Comparison of ENCODE assay signal across 15 cellular contexts in the genomic region with DNA sequence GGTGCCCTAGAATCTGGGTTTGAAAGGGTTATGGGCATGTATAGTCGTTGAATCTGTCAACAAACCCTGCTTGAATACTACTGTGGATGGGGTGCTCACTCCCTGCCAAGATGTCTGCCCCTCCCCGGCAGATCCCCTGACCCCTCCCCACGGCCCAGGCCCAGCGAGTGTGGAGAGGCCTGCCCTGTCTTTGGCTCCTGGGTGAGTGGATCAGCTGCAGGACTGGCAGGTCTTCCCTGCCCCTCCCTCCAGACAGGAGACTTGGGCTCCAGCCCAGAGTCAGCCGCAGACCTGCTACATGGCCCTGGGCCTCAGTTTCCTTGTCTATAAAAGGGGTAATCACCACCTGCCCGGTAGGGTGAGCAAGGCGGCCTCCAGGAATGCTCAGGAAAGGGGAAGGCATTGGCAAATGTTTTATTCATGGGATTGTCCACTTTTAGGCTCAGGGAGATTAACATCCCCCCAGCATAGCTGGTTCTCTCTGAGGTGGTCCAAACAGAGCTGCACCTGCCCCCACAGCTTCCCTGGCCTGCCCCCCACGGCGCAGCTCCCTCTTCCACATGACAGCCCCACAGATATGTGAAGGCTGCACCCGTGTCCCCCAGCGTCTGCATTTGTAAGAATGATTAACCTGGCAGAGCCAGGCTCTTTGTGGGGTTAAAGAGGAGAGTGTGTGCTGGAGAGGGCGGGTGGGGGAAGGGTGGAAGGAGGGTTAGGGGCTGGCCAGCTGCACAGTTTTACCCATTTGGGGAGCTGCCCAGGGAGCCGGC. TPM values are rescaled to one million over a fixed set of nuclear protein-coding genes. Genes with fewer than 3 reads are reported as not detected.
DNase-seq lines count a peak whose midpoint lies in the region; ATAC-seq and TF ChIP-seq lines count a peak whose summit lies in the region.
"Had no signal": no experiment of that assay in that cellular context is flagged by ENCODE, and none has a peak within 500 bp of the region (broad histone marks: within the 10 kb centered on the region; RNA-seq: fewer than 3 reads in every experiment).

No MANE protein-coding gene starts in this region.

- H3K79me2 ChIP-seq in osteoblast (ENCODE audit: insufficient read depth, low read length), result no peaks in the 10 kb centered on the region

- H3K36me3 Mint-ChIP-seq in activated CD4-positive, alpha-beta T cell treated with anti-CD3 and anti-CD28 coated beads, Interleukin-2, amount 10 ng/mL, durations not matched to agents 24 days and 14 days (ENCODE audit: low read depth), result peaks cover 1% of the 10 kb centered on the region
- H3K36me3 Mint-ChIP-seq in immature natural killer cell, result peaks cover 0 to 5% (median 0%) of the 10 kb centered on the region in 3 donors
- H3K36me3 Mint-ChIP-seq: naive B cell had no signal

- no peak overlapping the region for H3K4me3 ChIP-seq in osteoblast (ENCODE audit: insufficient read depth, low read length)
- H3K4me3 ChIP-seq: K562 had no signal

- H3K36me3 ChIP-seq in osteoblast (ENCODE audit: insufficient read depth, low read length), result no peaks in the 10 kb centered on the region

- H2AFZ ChIP-seq in osteoblast (ENCODE audit: low read length), result no peak overlapping the region

- no peaks in the 10 kb centered on the region for H3K27me3 Mint-ChIP-seq in activated CD4-positive, alpha-beta T cell treated with anti-CD3 and anti-CD28 coated beads, Interleukin-2, amount 10 ng/mL, durations not matched to agents 24 days and 14 days
- H3K27me3 Mint-ChIP-seq in immature natural killer cell (ENCODE audit: low read depth in 3 of 3), result peaks cover 0 to 3% (median 1%) of the 10 kb centered on the region in 3 donors
- H3K27me3 Mint-ChIP-seq: stimulated activated naive CD8-positive, alpha-beta T cell treated with anti-CD3 and anti-CD28 coated beads, Interleukin-15, Interleukin-2, amounts not matched to agents 100 ng/mL and 50 ng/mL, for 24 hours had no signal

- no peak for TF ChIP-seq CTCF in osteoblast (IDR thresholded peaks at IDR 0.05; ENCODE audit: extremely low read depth, low read depth, low read length)

- H3K4me1 Mint-ChIP-seq in activated CD4-positive, alpha-beta T cell treated with anti-CD3 and anti-CD28 coated beads, Interleukin-2, amount 10 ng/mL, durations not matched to agents 24 days and 14 days, result peaks cover 24% of the 10 kb centered on the region
- peaks cover 33 to 37% of the 10 kb centered on the region in 2 donors for H3K4me1 Mint-ChIP-seq in immature natural killer cell

- no peaks in the 10 kb centered on the region for H3K9me3 Mint-ChIP-seq in activated CD4-positive, alpha-beta T cell treated with anti-CD3 and anti-CD28 coated beads, Interleukin-2, amount 10 ng/mL, durations not matched to agents 24 days and 14 days
- H3K9me3 Mint-ChIP-seq in immature natural killer cell, result no peaks in the 10 kb centered on the region
- H3K9me3 Mint-ChIP-seq: naive B cell; stimulated activated naive CD8-positive, alpha-beta T cell treated with anti-CD3 and anti-CD28 coated beads, Interleukin-15, Interleukin-2, amounts not matched to agents 100 ng/mL and 50 ng/mL, for 24 hours had no signal

- H4K20me1 ChIP-seq in osteoblast (ENCODE audit: insufficient read depth, low read length), result no peaks in the 10 kb centered on the region

- H3K27me3 ChIP-seq in osteoblast (ENCODE audit: insufficient read depth, low read length), result no peaks in the 10 kb centered on the region

- no peak for ATAC-seq in GM21447 (IDR thresholded peaks at IDR 0.05; ENCODE audit: unreplicated experiment)
- ATAC-seq: K562, Panc1 had no signal

- H3K4me3 Mint-ChIP-seq in activated CD4-positive, alpha-beta T cell treated with anti-CD3 and anti-CD28 coated beads, Interleukin-2, amount 10 ng/mL, durations not matched to agents 24 days and 14 days, result no peak overlapping the region
- peak overlapping the region in 3 of 5 donors; percentile 18 to 47 (median 21) for H3K4me3 Mint-ChIP-seq in immature natural killer cell

- H3K4me1 ChIP-seq in osteoblast (ENCODE audit: insufficient read depth, low read length), result no peaks in the 10 kb centered on the region

- peak overlapping the region; percentile 62 for H3K27ac Mint-ChIP-seq in activated CD4-positive, alpha-beta T cell treated with anti-CD3 and anti-CD28 coated beads, Interleukin-2, amount 10 ng/mL, durations not matched to agents 24 days and 14 days
- peak overlapping the region in 2 of 6 donors; percentile 40 to 81 for H3K27ac Mint-ChIP-seq in immature natural killer cell

- H3K27ac ChIP-seq in osteoblast (ENCODE audit: low read depth, low read length), result no peak overlapping the region

- no peak for DNase-seq in activated CD4-positive, alpha-beta T cell treated with anti-CD3 and anti-CD28 coated beads, Interleukin-2, amount 10 ng/mL, durations not matched to agents 24 days and 14 days
- DNase-seq in activated CD4-positive, alpha-beta T cell treated with anti-CD3 and anti-CD28 coated beads, Interleukin-2, amount 50 U/mL, for 48 hours, result no peak
- DNase-seq in HT-29 (ENCODE audit: low spot score), result peak; percentile 25
- no peak for DNase-seq in immature natural killer cell
- DNase-seq in osteoblast (ENCODE audit: insufficient read length, low spot score, missing footprints), result peak; percentile 47
- DNase-seq in HPDE6-E6E7 (ENCODE audit: extremely low spot score), result no peak
- no peak for DNase-seq in DMS79 (lab: John Stamatoyannopoulos, UW)
- DNase-seq: GOT3, naive B cell, NCI-H146, NCI-H526 treated with DMSO at 0.1 percent for 48 hours had no signal

- intact Hi-C loops in activated CD4-positive, alpha-beta T cell treated with anti-CD3 and anti-CD28 coated beads, Interleukin-2, amount 10 ng/mL, durations not matched to agents 24 days and 14 days (cut with micrococcal nuclease), result no loop called here

- H3K9me3 ChIP-seq in osteoblast (ENCODE audit: low read depth, low read length), result no peaks in the 10 kb centered on the region

- H3K4me2 ChIP-seq in osteoblast (ENCODE audit: insufficient read depth, low read length), result no peak overlapping the region

RNA-seq across cellular contexts. Expression of a gene that starts 18.5 kb away (rescaled TPM):
- 0.17 and 0.28 TPM in 2 replicates for total RNA-seq in activated CD4-positive, alpha-beta T cell treated with anti-CD3 and anti-CD28 coated beads, Interleukin-2, amount 10 ng/mL, durations not matched to agents 24 days and 14 days
- total RNA-seq in HT-29 (2014; rRNA removed; shearing (Covaris generic)), result 172 and 193 TPM in 2 replicates
- polyA plus RNA-seq in immature natural killer cell, result under 1 TPM in 1 of 3 donors, not detected in 2; 0.26 TPM
- under 0.01 TPM in 2 replicates for total RNA-seq in osteoblast
- total RNA-seq: K562 had no signal

RNA-seq across cellular contexts. Expression of a gene that starts 46.4 kb away (rescaled TPM):
- total RNA-seq in activated CD4-positive, alpha-beta T cell treated with anti-CD3 and anti-CD28 coated beads, Interleukin-2, amount 10 ng/mL, durations not matched to agents 24 days and 14 days, result 1.3 and 1.9 TPM in 2 replicates
- 4.0 and 4.7 TPM in 2 replicates for total RNA-seq in HT-29 (2014; rRNA removed; shearing (Covaris generic))
- 1 to 10 TPM; 2.7 to 7.3 (median 2.8) TPM for polyA plus RNA-seq in immature natural killer cell
- not detected in 2 replicates for total RNA-seq in osteoblast
- total RNA-seq: K562 had no signal
- polyA plus RNA-seq: K562 had no signal

Comparison
In these comparisons a context has a peak if more than half of its experiments do, and no peak if none do; other contexts are left out.
1. DNase-seq: peak in HT-29 (single experiment) and osteoblast (single experiment); none in activated CD4-positive, alpha-beta T cell treated with anti-CD3 and anti-CD28 coated beads, Interleukin-2, amount 10 ng/mL, durations not matched to agents 24 days and 14 days (single experiment), activated CD4-positive, alpha-beta T cell treated with anti-CD3 and anti-CD28 coated beads, Interleukin-2, amount 50 U/mL, for 48 hours (0 of 2), immature natural killer cell (0 of 3), HPDE6-E6E7 (single experiment) and DMS79 (single experiment).
2. RNA of a gene that starts 18.5 kb away (total RNA-seq): 172 to 193 TPM in HT-29; 0.17 to 0.28 TPM in activated CD4-positive, alpha-beta T cell treated with anti-CD3 and anti-CD28 coated beads, Interleukin-2, amount 10 ng/mL, durations not matched to agents 24 days and 14 days and under 0.01 TPM in osteoblast; every median in the first group is over 100 times any median in the second.